In genomic region chr5:125409496-125410351, GRCh38 we compare ENCODE assay signal across 8 cellular contexts.
DNase-seq lines count a peak whose midpoint lies in the region; ATAC-seq and TF ChIP-seq lines count a peak whose summit lies in the region.

No MANE protein-coding gene starts in this region.

- H3K4me1 Mint-ChIP-seq in chondrocyte (ENCODE audit: low read depth) (peaks cover 60% of the 10 kb centered on the region), nephron (peaks cover 69% of the 10 kb centered on the region)

- H3K27ac Mint-ChIP-seq in chondrocyte (ENCODE audit: unreplicated experiment) (peak overlapping the region; percentile 99), nephron (peak overlapping the region; percentile 93 to 98 (median 97))

- H3K36me3 Mint-ChIP-seq in chondrocyte (ENCODE audit: low read depth) (no peaks in the 10 kb centered on the region), nephron (ENCODE audit: low read depth) (no peaks in the 10 kb centered on the region)

- no peak for TF ChIP-seq CTCF in chondrocyte (IDR thresholded peaks at IDR 0.05)
- TF ChIP-seq CTCF in nephron (IDR thresholded peaks at IDR 0.05; ENCODE audit: unreplicated experiment in 3 of 3), result no peak
- TF ChIP-seq CTCF in GM20000 (IDR thresholded peaks at IDR 0.05; ENCODE audit: extremely low read depth, missing control alignments), result no peak

- H3K9me3 Mint-ChIP-seq in chondrocyte (ENCODE audit: low read depth), result peaks cover 9% of the 10 kb centered on the region
- no peaks in the 10 kb centered on the region for H3K9me3 Mint-ChIP-seq in nephron

- H3K27me3 Mint-ChIP-seq in chondrocyte (ENCODE audit: low read depth) (no peaks in the 10 kb centered on the region), nephron (ENCODE audit: low read depth) (peaks cover 3% of the 10 kb centered on the region)

- no peak for ATAC-seq in HG02852 (IDR thresholded peaks at IDR 0.05; ENCODE audit: unreplicated experiment)

- DNase-seq in DMS53 treated with DMSO at 0.1 percent for 48 hours (lab: John Stamatoyannopoulos, UW; ENCODE audit: unreplicated experiment) (peak; percentile 74), NCI-H2227 treated with DMSO at 0.1 percent for 48 hours (lab: John Stamatoyannopoulos, UW) (peak; percentile 49), chondrocyte (ENCODE audit: low spot score) (no peak), GM20000 (ENCODE audit: low spot score) (no peak), NOMO-1 treated with dmso at 0.1 percent for 144 hours (lab: John Stamatoyannopoulos, UW; ENCODE audit: unreplicated experiment) (no peak)
- no peak for DNase-seq in stimulated activated CD4-positive, alpha-beta T cell treated with anti-CD3 and anti-CD28 coated beads, Interleukin-1b, Interleukin-23, amount 100 ng/mL, for 48 hours

- H3K4me3 Mint-ChIP-seq in chondrocyte (ENCODE audit: unreplicated experiment) (no peak overlapping the region), nephron (peak overlapping the region; percentile 26 to 65 (median 33))

Comparison
In these comparisons a context has a peak if more than half of its experiments do, and no peak if none do; other contexts are left out.
1. DNase-seq: peak in DMS53 treated with DMSO at 0.1 percent for 48 hours (single experiment) and NCI-H2227 treated with DMSO at 0.1 percent for 48 hours (single experiment); none in chondrocyte (single experiment), GM20000 (single experiment), stimulated activated CD4-positive, alpha-beta T cell treated with anti-CD3 and anti-CD28 coated beads, Interleukin-1b, Interleukin-23, amount 100 ng/mL, for 48 hours (single experiment) and NOMO-1 treated with dmso at 0.1 percent for 144 hours (single experiment).